In genomic region chr4:52037730-52038108, GRCh38 we compare ENCODE assay signal across 8 cellular contexts. TPM values are rescaled to one million over a fixed set of nuclear protein-coding genes. Genes with fewer than 3 reads are reported as not detected.
DNase-seq lines count a peak whose midpoint lies in the region; ATAC-seq, FAIRE-seq and TF ChIP-seq lines count a peak whose summit lies in the region.

No MANE protein-coding gene starts in this region.

- in situ Hi-C loops in brain microvascular endothelial cell (cut with HindIII; ENCODE audit: low pct_ligation_motif_present, low sequenced_read_pairs): no loop called here

- DNase-seq in AG08395 (ENCODE audit: low spot score): peak; percentile 48
- peak; percentile 37 for DNase-seq in NCI-H345 treated with DMSO at 0.1 percent for 48 hours (lab: John Stamatoyannopoulos, UW; ENCODE audit: unreplicated experiment)
- no peak for DNase-seq in brain microvascular endothelial cell
- peak; percentile 45 for DNase-seq in iris pigment epithelial cell (ENCODE audit: low read depth)
- DNase-seq in small intestine: peak; percentile 6
- DNase-seq in NCI-H2029 (lab: John Stamatoyannopoulos, UW): no peak

- H3K27ac ChIP-seq in brain microvascular endothelial cell: no peak overlapping the region
- H3K27ac ChIP-seq in small intestine (ENCODE audit: low read depth in 1 of 2, low read length in 1 of 2): peak overlapping the region; percentile 24 to 70

- 1% methylated on average over 17 to 27 of the region's 27 CpGs for WGBS in small intestine, 3 donors

- ATAC-seq in GM18508 (IDR thresholded peaks at IDR 0.05; ENCODE audit: insufficient read depth, unreplicated experiment) (peak; percentile 36), HG02943 (IDR thresholded peaks at IDR 0.05; ENCODE audit: low read depth, unreplicated experiment) (peak; percentile 50)

- H3K27me3 ChIP-seq in brain microvascular endothelial cell (replicated peaks): no peaks in the 10 kb centered on the region
- H3K27me3 ChIP-seq in small intestine (ENCODE audit: control insufficient read depth in 2 of 2, insufficient read depth in 2 of 2, low read length in 2 of 2): no peaks in the 10 kb centered on the region

- H3K36me3 ChIP-seq in brain microvascular endothelial cell (replicated peaks): no peaks in the 10 kb centered on the region
- no peaks in the 10 kb centered on the region for H3K36me3 ChIP-seq in small intestine (ENCODE audit: control insufficient read depth in 2 of 2, insufficient read depth in 2 of 2, low read length in 2 of 2)

- no peaks in the 10 kb centered on the region for H3K9me3 ChIP-seq in small intestine (ENCODE audit: control insufficient read depth, low read depth)

- TF ChIP-seq CTCF in brain microvascular endothelial cell (IDR thresholded peaks at IDR 0.05; ENCODE audit: low read depth, low read length, missing control alignments): no peak

- FAIRE-seq in small intestine (lab: Jason Lieb, UNC): no peak

- peaks cover 7 to 13% of the 10 kb centered on the region in 2 donors for H3K4me1 ChIP-seq in small intestine (ENCODE audit: control insufficient read depth in 2 of 2, insufficient read depth in 1 of 2, low read depth in 1 of 2, low read length in 1 of 2)

- peak overlapping the region; percentile 75 for H3K4me3 ChIP-seq in brain microvascular endothelial cell (ENCODE audit: low read depth, low read length)
- H3K4me3 ChIP-seq in small intestine (ENCODE audit: low read depth in 1 of 2, low read length in 2 of 2): peak overlapping the region; percentile 65 to 96

RNA-seq across cellular contexts. Expression of gene SGCB, which starts 0.4 kb away (rescaled TPM):
- 10 to 100 TPM in 1 of 3 donors, 1 to 10 TPM in 2; 3.8 to 16.6 (median 4.2) TPM for polyA plus RNA-seq in small intestine

RNA-seq across cellular contexts. Expression of gene SPATA18, which starts 13.4 kb away (rescaled TPM):
- polyA plus RNA-seq in small intestine: 1 to 10 TPM in 2 of 3 donors, under 1 TPM in 1; 0.81 to 3.2 (median 1.1) TPM

RNA-seq across cellular contexts. Expression of gene LRRC66, which starts 17.6 kb away (rescaled TPM):
- 10 to 100 TPM; 12.7 to 16.8 (median 13.2) TPM for polyA plus RNA-seq in small intestine

Comparison
In these comparisons a context has a peak if more than half of its experiments do, and no peak if none do; other contexts are left out.
1. DNase-seq: peak in AG08395 (single experiment), NCI-H345 treated with DMSO at 0.1 percent for 48 hours (single experiment), iris pigment epithelial cell (single experiment) and small intestine (single experiment); none in brain microvascular endothelial cell (single experiment) and NCI-H2029 (single experiment).